In the genomic region with DNA sequence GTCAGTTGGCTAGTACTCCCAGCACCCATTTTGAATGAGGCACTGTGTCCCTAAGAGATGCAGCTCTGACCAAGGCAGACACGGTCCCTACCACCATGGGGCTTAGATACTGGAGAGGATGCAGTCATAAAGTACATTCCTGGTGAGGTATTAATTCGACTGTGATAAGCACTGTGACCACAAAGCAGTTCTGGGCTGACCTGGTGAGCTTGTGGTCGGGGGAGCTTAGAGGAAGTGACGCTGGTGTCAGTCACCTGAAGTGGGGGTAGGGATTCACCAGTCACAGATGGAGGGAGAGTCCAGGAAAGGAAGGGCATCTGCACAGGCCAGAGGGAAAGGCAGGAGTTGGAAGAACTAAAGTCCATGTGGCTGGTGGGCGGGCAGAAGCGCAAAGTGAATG, we compare ENCODE assay signal across 9 cellular contexts. TPM values are rescaled to one million over a fixed set of nuclear protein-coding genes. Genes with fewer than 3 reads are reported as not detected.
DNase-seq lines count a peak whose midpoint lies in the region; ATAC-seq and TF ChIP-seq lines count a peak whose summit lies in the region.
"Had no signal": no experiment of that assay in that cellular context is flagged by ENCODE, and none has a peak within 500 bp of the region (broad histone marks: within the 10 kb centered on the region; RNA-seq: fewer than 3 reads in every experiment).

No MANE protein-coding gene starts in this region.

- peaks cover 10% of the 10 kb centered on the region for H3K4me1 ChIP-seq in suprapubic skin

- ATAC-seq in GM18861 (IDR thresholded peaks at IDR 0.05; ENCODE audit: unreplicated experiment) (peak; percentile 45), HG03103 (IDR thresholded peaks at IDR 0.05; ENCODE audit: low read depth, unreplicated experiment) (peak; percentile 39)
- peak; percentile 30 for ATAC-seq in activated T-helper 17 cell treated with anti-CD3 and anti-CD28 coated beads, Interleukin-2, amount 50 U/mL, for 72 hours (replicated peaks)

- no peaks in the 10 kb centered on the region for H3K27me3 ChIP-seq in suprapubic skin

- H3K27me3 Mint-ChIP-seq in activated T-helper 17 cell treated with anti-CD3 and anti-CD28 coated beads, Interleukin-2, amount 50 U/mL, for 72 hours: no peaks in the 10 kb centered on the region

- no peak for TF ChIP-seq CTCF in suprapubic skin (IDR thresholded peaks at IDR 0.05)

- H3K36me3 ChIP-seq in suprapubic skin: no peaks in the 10 kb centered on the region

- WGBS in suprapubic skin: 87% methylated on average over 6 of the region's 6 CpGs

- H3K27ac ChIP-seq in suprapubic skin: no peak overlapping the region

- H3K27ac Mint-ChIP-seq in activated T-helper 17 cell treated with anti-CD3 and anti-CD28 coated beads, Interleukin-2, amount 50 U/mL, for 72 hours: peak overlapping the region; percentile 78
- H3K27ac Mint-ChIP-seq: nephron had no signal

- no peak overlapping the region for H3K4me3 Mint-ChIP-seq in activated T-helper 17 cell treated with anti-CD3 and anti-CD28 coated beads, Interleukin-2, amount 50 U/mL, for 72 hours
- H3K4me3 Mint-ChIP-seq: nephron had no signal

- TF ChIP-seq POLR2A in suprapubic skin (IDR thresholded peaks at IDR 0.05): no peak

- H3K9me3 Mint-ChIP-seq in activated T-helper 17 cell treated with anti-CD3 and anti-CD28 coated beads, Interleukin-2, amount 50 U/mL, for 72 hours: no peaks in the 10 kb centered on the region
- H3K9me3 Mint-ChIP-seq: nephron had no signal

- peaks cover 5% of the 10 kb centered on the region for H3K4me1 Mint-ChIP-seq in activated T-helper 17 cell treated with anti-CD3 and anti-CD28 coated beads, Interleukin-2, amount 50 U/mL, for 72 hours

- no peak overlapping the region for H3K4me3 ChIP-seq in suprapubic skin

- TF ChIP-seq EP300 in suprapubic skin (IDR thresholded peaks at IDR 0.05): no peak

- DNase-seq in kidney tubule cell (ENCODE audit: low spot score) (peak; percentile 91), suprapubic skin (ENCODE audit: low spot score in 2 of 2) (no peak), retina (no peak), cerebellum (ENCODE audit: low spot score) (no peak)
- no peak for DNase-seq in stimulated activated CD4-positive, alpha-beta T cell treated with anti-CD3 and anti-CD28 coated beads, Interleukin-4, amount 100 ng/mL, for 24 hours

- no peaks in the 10 kb centered on the region for H3K9me3 ChIP-seq in suprapubic skin

- peaks cover 8% of the 10 kb centered on the region for H3K36me3 Mint-ChIP-seq in activated T-helper 17 cell treated with anti-CD3 and anti-CD28 coated beads, Interleukin-2, amount 50 U/mL, for 72 hours (ENCODE audit: low read depth)

RNA-seq across cellular contexts. Expression of a gene that starts 15.8 kb away (rescaled TPM):
- under 1 TPM in 1 of 2 donors, not detected in 1; 0.85 TPM for total RNA-seq in activated T-helper 17 cell treated with anti-CD3 and anti-CD28 coated beads, Interleukin-2, amount 50 U/mL, for 72 hours
- total RNA-seq in suprapubic skin (under 1 TPM in 2 of 4 donors, not detected in 2; 0.48 to 0.51 TPM), cerebellum (0.18 TPM)

RNA-seq across cellular contexts. Expression of a gene that starts 57.7 kb away (rescaled TPM):
- total RNA-seq in activated T-helper 17 cell treated with anti-CD3 and anti-CD28 coated beads, Interleukin-2, amount 50 U/mL, for 72 hours: 10 to 100 TPM; 14.5 to 45.9 TPM
- total RNA-seq in suprapubic skin (10 to 100 TPM in 1 of 4 donors, 1 to 10 TPM in 3; 6.8 to 32.3 (median 7.9) TPM), cerebellum (10.2 TPM)
